ENCODE assay signal across 8 cellular contexts in the genomic region with DNA sequence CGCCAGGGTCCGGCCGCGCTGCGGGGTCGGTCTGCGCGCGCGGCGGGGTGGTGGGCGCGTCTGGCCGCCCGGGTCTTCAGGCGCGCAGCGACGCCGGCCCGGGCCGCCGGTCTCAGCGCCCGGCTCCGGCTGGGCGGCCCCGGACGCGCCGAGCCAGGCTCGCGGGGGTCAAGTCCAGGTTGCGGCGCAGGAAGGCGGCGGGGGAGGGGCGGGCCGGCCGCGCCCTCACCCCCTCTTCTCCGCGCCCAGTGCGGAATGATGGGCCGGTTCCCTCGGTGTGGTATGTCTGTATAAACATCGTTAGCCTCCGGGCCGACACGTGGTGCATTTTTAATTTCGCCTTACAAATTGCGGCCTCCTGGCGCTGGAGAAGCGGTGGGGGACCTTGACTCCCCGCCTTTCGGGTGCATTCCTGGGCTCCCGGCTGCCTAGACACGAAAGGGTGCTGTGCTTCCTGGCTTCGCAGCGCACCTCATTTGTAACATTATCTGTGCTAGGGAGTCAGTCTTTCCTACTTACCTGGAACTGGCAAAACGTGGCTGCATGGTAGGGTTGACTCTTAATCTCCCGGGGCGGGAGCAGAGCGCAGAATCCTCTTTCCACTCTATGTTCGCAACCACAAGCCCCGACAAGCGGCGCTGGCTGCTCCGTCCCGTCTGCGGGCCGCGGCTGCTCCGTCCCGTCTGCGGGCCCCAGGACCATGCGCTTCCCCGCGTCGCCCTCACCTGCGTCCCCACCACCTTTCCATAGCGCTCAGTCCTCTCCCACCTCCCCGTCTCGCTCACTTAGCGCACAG.
A peak's percentile ranks its signal among the peaks of the same experiment; 100 is the strongest.
DNase-seq lines count a peak whose midpoint lies in the region; ATAC-seq and TF ChIP-seq lines count a peak whose summit lies in the region.

No MANE protein-coding gene starts in this region.

- peaks cover 37 to 44% (median 43%) of the 10 kb centered on the region in 3 donors for H3K4me1 Mint-ChIP-seq in T-cell

- H4K20me1 ChIP-seq in osteoblast (ENCODE audit: insufficient read depth, low read length), result no peaks in the 10 kb centered on the region

- CTCF ChIA-PET in T-cell (lab: Charles Lee), result interaction anchor here in 1 of 2 donors (1.0 kb wide), 1 partner anchor 57 kb away, joined by 3 read pairs; no protein-coding TSS in a partner anchor

- no peaks in the 10 kb centered on the region for H3K79me2 ChIP-seq in osteoblast (ENCODE audit: insufficient read depth, low read length)

- peak overlapping the region; percentile 83 for H3K27ac ChIP-seq in osteoblast (ENCODE audit: low read depth, low read length)

- H3K9me3 ChIP-seq in osteoblast (ENCODE audit: low read depth, low read length), result no peaks in the 10 kb centered on the region

- H3K27me3 Mint-ChIP-seq in T-cell, result peaks cover 34 to 42% of the 10 kb centered on the region in 2 donors

- peaks cover 0 to 6% (median 4%) of the 10 kb centered on the region in 3 donors for H3K9me3 Mint-ChIP-seq in T-cell

- DNase-seq in DMS153 (lab: John Stamatoyannopoulos, UW), result peak; percentile 4
- DNase-seq in T-cell, result peak in 2 of 34 experiments; percentile 11 to 13
- peak; percentile 89 for DNase-seq in fibroblast of the aortic adventitia (ENCODE audit: low read depth)
- DNase-seq in osteoblast (ENCODE audit: insufficient read length, low spot score, missing footprints), result peak; percentile 82
- no peak for DNase-seq in GOT3 (lab: John Stamatoyannopoulos, UW)
- no peak for DNase-seq in activated CD4-positive, alpha-beta T cell treated with anti-CD3 and anti-CD28 coated beads for 48 hours
- DNase-seq in OCI-M2 (lab: John Stamatoyannopoulos, UW; ENCODE audit: unreplicated experiment), result no peak
- DNase-seq in T-helper 9 cell, result no peak

- POLR2A ChIA-PET in T-cell (lab: Charles Lee), result interaction anchor here in 1 of 2 donors (1.4 to 1.7 kb wide), 2 partner anchors 43 to 66 kb away, joined by 5 to 8 read pairs; no protein-coding TSS in a partner anchor

- H3K4me3 Mint-ChIP-seq in T-cell, result peak overlapping the region; percentile 79 to 85 (median 85)

- peak overlapping the region; percentile 84 to 95 for H3K27ac Mint-ChIP-seq in T-cell

- no peak for TF ChIP-seq CTCF in fibroblast of the aortic adventitia (IDR thresholded peaks at IDR 0.05; ENCODE audit: insufficient read depth, low read length)
- TF ChIP-seq CTCF in osteoblast (IDR thresholded peaks at IDR 0.05; ENCODE audit: extremely low read depth, low read depth, low read length), result no peak

- peaks cover 42% of the 10 kb centered on the region for H3K4me1 ChIP-seq in osteoblast (ENCODE audit: insufficient read depth, low read length)

- peaks cover 12% of the 10 kb centered on the region for H3K27me3 ChIP-seq in osteoblast (ENCODE audit: insufficient read depth, low read length)

- ATAC-seq in T-cell (replicated peaks in 1 of 4), result peak in 2 of 4 experiments; percentile 5 to 8

- H3K4me2 ChIP-seq in osteoblast (ENCODE audit: insufficient read depth, low read length), result peak overlapping the region; percentile 84

- H3K4me3 ChIP-seq in fibroblast of the aortic adventitia (ENCODE audit: low read depth, low read length), result peak overlapping the region; percentile 74
- H3K4me3 ChIP-seq in osteoblast (ENCODE audit: insufficient read depth, low read length), result peak overlapping the region; percentile 67

- H2AFZ ChIP-seq in osteoblast (ENCODE audit: low read length), result peak overlapping the region; percentile 85

- H3K36me3 Mint-ChIP-seq in T-cell, result no peaks in the 10 kb centered on the region

- H3K36me3 ChIP-seq in osteoblast (ENCODE audit: insufficient read depth, low read length), result no peaks in the 10 kb centered on the region

Comparison
In these comparisons a context has a peak if more than half of its experiments do, and no peak if none do; other contexts are left out.
1. DNase-seq: peak in DMS153 (single experiment), fibroblast of the aortic adventitia (single experiment) and osteoblast (single experiment); none in GOT3 (single experiment), activated CD4-positive, alpha-beta T cell treated with anti-CD3 and anti-CD28 coated beads for 48 hours (single experiment), OCI-M2 (single experiment) and T-helper 9 cell (single experiment).